Comparison of ENCODE assay signal across 8 cellular contexts in the genomic region with DNA sequence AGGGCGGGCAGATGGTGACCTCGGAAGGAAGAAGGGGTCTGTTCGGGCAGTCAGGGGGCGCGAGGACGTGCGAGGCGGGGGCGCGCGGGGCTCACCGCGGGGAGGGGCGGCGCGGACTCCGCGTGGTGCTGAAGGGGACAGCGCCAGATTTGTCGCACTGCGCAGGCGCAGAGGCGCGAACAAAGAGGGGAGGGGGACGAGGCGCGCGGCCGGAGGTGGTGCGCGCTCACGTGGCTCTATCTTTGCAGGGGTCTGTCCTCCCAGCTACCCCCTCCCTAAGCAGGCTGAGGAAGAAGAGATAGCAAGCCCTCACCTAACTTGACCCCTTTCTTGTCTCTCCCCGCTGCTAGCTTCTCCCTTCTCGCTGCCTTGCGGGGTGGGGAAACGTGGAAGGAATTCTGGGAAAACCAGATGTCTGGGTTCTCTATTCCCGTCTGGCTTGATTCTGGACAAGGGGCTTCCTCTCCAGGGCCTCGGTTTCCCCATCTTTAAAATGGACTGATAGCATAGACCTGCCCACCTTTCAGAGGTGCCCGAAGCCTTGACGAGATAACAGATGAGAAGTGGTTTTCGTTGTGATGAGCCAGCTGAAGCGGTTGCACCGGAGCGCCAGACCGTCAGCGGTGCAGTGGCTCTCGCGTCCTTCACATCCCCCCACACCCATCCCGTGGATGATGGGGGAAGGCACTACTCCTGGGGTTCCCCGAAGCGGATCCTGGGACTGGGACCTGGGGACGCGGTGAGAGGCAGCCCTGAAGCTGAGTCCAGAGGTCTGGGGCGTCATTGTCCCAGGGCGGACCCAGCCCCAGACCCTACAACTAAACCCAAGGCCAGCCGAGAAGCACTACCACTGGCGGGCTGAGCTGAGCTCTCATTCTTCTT. TPM values are rescaled to one million over a fixed set of nuclear protein-coding genes. Genes with fewer than 3 reads are reported as not detected.
DNase-seq lines count a peak whose midpoint lies in the region; FAIRE-seq and TF ChIP-seq lines count a peak whose summit lies in the region.

No MANE protein-coding gene starts in this region.

- H3K9me3 ChIP-seq in HUES48 (ENCODE audit: control insufficient read depth, insufficient read depth, low read length), result no peaks in the 10 kb centered on the region
- H3K9me3 ChIP-seq in OCI-LY3 (ENCODE audit: insufficient read depth, low read length), result no peaks in the 10 kb centered on the region
- H3K9me3 ChIP-seq in neutrophil, result no peaks in the 10 kb centered on the region

- DNase-seq in C1 segment of cervical spinal cord (lab: John Stamatoyannopoulos, UW) (peak in 13 of 14 donors; percentile 11 to 79 (median 50)), fibroblast of villous mesenchyme (ENCODE audit: low read depth) (no peak), urothelium cell line (ENCODE audit: low spot score) (peak; percentile 82), foreskin melanocyte (no peak)
- peak; percentile 54 for DNase-seq in activated T-helper 9 cell treated with anti-CD3 and anti-CD28 coated beads, Interleukin-2, amount 50 U/mL, for 16 hours (ENCODE audit: low read depth)

- H3K9ac ChIP-seq in HUES48 (ENCODE audit: low read depth, low read length) (no peak overlapping the region), OCI-LY3 (ENCODE audit: low read length) (peak overlapping the region; percentile 61)

- H3K4me1 ChIP-seq in HUES48 (ENCODE audit: control insufficient read depth, insufficient read depth, low read length) (peaks cover 15% of the 10 kb centered on the region), OCI-LY3 (ENCODE audit: low read length) (peaks cover 16% of the 10 kb centered on the region), neutrophil (ENCODE audit: control insufficient read depth in 1 of 2, insufficient read depth in 1 of 2, low read depth in 1 of 2, low read length in 1 of 2) (peaks cover 37 to 45% of the 10 kb centered on the region in 2 experiments)

- H2AFZ ChIP-seq in OCI-LY3 (ENCODE audit: low read depth, low read length), result peak overlapping the region; percentile 74; the same call in 1 of the 2 replicates

- H3K4me3 ChIP-seq in HUES48 (ENCODE audit: low read depth, low read length) (peak overlapping the region; percentile 81), OCI-LY3 (ENCODE audit: low read length) (peak overlapping the region; percentile 82), fibroblast of villous mesenchyme (ENCODE audit: low read depth, low read length) (peak overlapping the region; percentile 89), neutrophil (ENCODE audit: low read depth in 1 of 2, low read length in 1 of 2) (peak overlapping the region; percentile 80 to 89)

- H3K4me2 ChIP-seq in OCI-LY3 (ENCODE audit: low read length), result peak overlapping the region; percentile 97

- peaks cover 17% of the 10 kb centered on the region for H3K36me3 ChIP-seq in HUES48 (ENCODE audit: control insufficient read depth, insufficient read depth, low read length)
- H3K36me3 ChIP-seq in OCI-LY3 (replicated peaks; ENCODE audit: low read depth, low read length), result no peaks in the 10 kb centered on the region
- peaks cover 14% of the 10 kb centered on the region for H3K36me3 ChIP-seq in neutrophil

- peak; percentile 87 for FAIRE-seq in urothelium cell line (lab: Jason Lieb, UNC)

- H3K27ac ChIP-seq in HUES48 (ENCODE audit: low read depth, low read length) (peak overlapping the region; percentile 86), OCI-LY3 (ENCODE audit: low read length) (peak overlapping the region; percentile 80), neutrophil (peak overlapping the region; percentile 90)

- TF ChIP-seq CTCF in OCI-LY3 (IDR thresholded peaks at IDR 0.05; ENCODE audit: low read depth, low read length) (no peak), fibroblast of villous mesenchyme (IDR thresholded peaks at IDR 0.05; ENCODE audit: insufficient read depth, low read depth, low read length) (no peak), neutrophil (IDR thresholded peaks at IDR 0.05) (no peak)

- H3K27me3 ChIP-seq in HUES48 (ENCODE audit: control insufficient read depth, insufficient read depth, low read length), result no peaks in the 10 kb centered on the region
- H3K27me3 ChIP-seq in OCI-LY3 (ENCODE audit: low read depth, low read length), result no peaks in the 10 kb centered on the region
- peaks cover 54% of the 10 kb centered on the region for H3K27me3 ChIP-seq in neutrophil

- no peaks in the 10 kb centered on the region for H4K20me1 ChIP-seq in OCI-LY3 (ENCODE audit: insufficient read depth, low read length)

- peaks cover 4% of the 10 kb centered on the region; the same call in 1 of the 2 replicates for H3K79me2 ChIP-seq in OCI-LY3 (ENCODE audit: low read length)

RNA-seq across cellular contexts. Expression of a gene that starts 0.8 kb away (rescaled TPM):
- total RNA-seq in fibroblast of villous mesenchyme, result 4.3 and 8.4 TPM in 2 replicates

RNA-seq across cellular contexts. Expression of a gene that starts 1.2 kb away (rescaled TPM):
- 1.6 and 2.2 TPM in 2 replicates for total RNA-seq in fibroblast of villous mesenchyme

RNA-seq across cellular contexts. Expression of a gene that starts 12.6 kb away (rescaled TPM):
- total RNA-seq in fibroblast of villous mesenchyme, result 51.0 and 54.8 TPM in 2 replicates

RNA-seq across cellular contexts. Expression of a gene that starts 24.3 kb away (rescaled TPM):
- total RNA-seq in fibroblast of villous mesenchyme, result 16.8 and 37.6 TPM in 2 replicates

RNA-seq across cellular contexts. Expression of a gene that starts 31.5 kb away (rescaled TPM):
- total RNA-seq in fibroblast of villous mesenchyme, result not detected in 2 replicates

Comparison
In these comparisons a context has a peak if more than half of its experiments do, and no peak if none do; other contexts are left out.
1. DNase-seq: peak in C1 segment of cervical spinal cord (13 of 14), activated T-helper 9 cell treated with anti-CD3 and anti-CD28 coated beads, Interleukin-2, amount 50 U/mL, for 16 hours (single experiment) and urothelium cell line (single experiment); none in fibroblast of villous mesenchyme (single experiment) and foreskin melanocyte (single experiment).
2. Peak in every context shown above with its lines, with median percentiles within 50 percentile points of each other: H3K27ac ChIP-seq and H3K4me3 ChIP-seq.